In the genomic region with DNA sequence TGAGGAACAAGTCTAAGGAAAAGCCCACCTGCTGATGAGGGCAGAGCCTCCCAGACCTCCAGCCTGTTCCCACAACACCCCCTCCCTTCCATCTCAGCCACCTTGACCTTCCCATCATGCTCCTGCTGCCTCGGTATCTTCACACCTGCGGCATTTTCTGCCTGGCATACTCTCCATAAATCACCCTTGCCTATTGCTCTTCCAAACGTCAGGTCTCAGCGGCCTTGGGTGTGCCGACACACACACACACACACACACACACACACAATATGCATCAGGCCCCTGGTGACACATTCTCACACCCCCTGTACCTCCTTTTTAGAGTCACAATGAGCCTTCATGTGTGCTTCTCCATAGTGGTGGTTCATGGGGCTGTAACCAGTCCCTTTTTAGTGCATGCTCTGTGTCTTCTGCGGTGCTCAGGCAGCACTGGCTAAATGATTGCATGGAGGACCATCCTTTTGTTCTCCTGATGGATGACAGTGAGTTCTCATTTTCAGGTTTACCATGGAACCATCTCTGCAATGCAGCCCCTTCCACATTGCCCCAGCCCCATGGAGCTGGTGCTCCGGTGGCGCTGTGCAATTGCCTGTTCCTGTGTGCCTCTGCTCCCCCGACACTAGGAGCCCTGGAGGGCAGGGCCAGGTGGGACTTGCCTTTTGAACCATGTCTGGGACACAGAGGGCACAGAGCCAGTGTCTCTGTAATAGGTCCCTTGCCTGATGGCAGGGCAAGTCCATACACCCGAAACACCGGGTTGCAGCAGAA, we compare ENCODE assay signal across 12 cellular contexts. TPM values are rescaled to one million over a fixed set of nuclear protein-coding genes. Genes with fewer than 3 reads are reported as not detected.
A peak's percentile ranks its signal among the peaks of the same experiment; 100 is the strongest.
DNase-seq lines count a peak whose midpoint lies in the region; ATAC-seq and TF ChIP-seq lines count a peak whose summit lies in the region.
"Had no signal": no experiment of that assay in that cellular context is flagged by ENCODE, and none has a peak within 500 bp of the region (broad histone marks: within the 10 kb centered on the region; RNA-seq: fewer than 3 reads in every experiment).

No MANE protein-coding gene starts in this region.

- no peaks in the 10 kb centered on the region for H3K9me3 Mint-ChIP-seq in activated CD4-positive, alpha-beta T cell treated with anti-CD3 and anti-CD28 coated beads, Interleukin-2, amount 10 ng/mL, durations not matched to agents 24 days and 14 days
- H3K9me3 Mint-ChIP-seq in activated naive CD8-positive, alpha-beta T cell treated with anti-CD3 and anti-CD28 coated beads, Interleukin-2, amount 50 U/mL, for 24 hours = no peaks in the 10 kb centered on the region

- peak overlapping the region; percentile 100 for H3K27ac ChIP-seq in thoracic aorta

- H3K4me1 ChIP-seq in thoracic aorta (ENCODE audit: control insufficient read depth in 1 of 2, low read depth in 2 of 2) = peaks cover 14 to 36% of the 10 kb centered on the region in 2 donors

- H3K4me3 ChIP-seq in thoracic aorta = no peak overlapping the region

- ATAC-seq in activated naive CD8-positive, alpha-beta T cell treated with anti-CD3 and anti-CD28 coated beads, Interleukin-2, amount 50 U/mL, for 24 hours = no peak
- no peak for ATAC-seq in thoracic aorta (ENCODE audit: insufficient number of reproducible peaks, low FRiP score, low read depth)
- ATAC-seq in GM21529 (IDR thresholded peaks at IDR 0.05; ENCODE audit: unreplicated experiment) = no peak

- H3K9me3 ChIP-seq in thoracic aorta = no peaks in the 10 kb centered on the region

- intact Hi-C loops in activated CD4-positive, alpha-beta T cell treated with anti-CD3 and anti-CD28 coated beads, Interleukin-2, amount 10 ng/mL, durations not matched to agents 24 days and 14 days (cut with micrococcal nuclease) = no loop called here

- DNase-seq in activated CD4-positive, alpha-beta T cell treated with anti-CD3 and anti-CD28 coated beads, Interleukin-2, amount 10 ng/mL, durations not matched to agents 24 days and 14 days = no peak
- DNase-seq in activated CD4-positive, alpha-beta T cell treated with anti-CD3 and anti-CD28 coated beads, Interleukin-2, amount 50 U/mL, for 1 hour = no peak
- DNase-seq in activated naive CD8-positive, alpha-beta T cell treated with anti-CD3 and anti-CD28 coated beads, Interleukin-2, amount 50 U/mL, for 24 hours = no peak
- DNase-seq in mesenteric fat pad (ENCODE audit: low spot score) = peak; percentile 80
- no peak for DNase-seq in thoracic aorta (ENCODE audit: low spot score)
- no peak for DNase-seq in stimulated activated CD4-positive, alpha-beta T cell treated with anti-CD3 and anti-CD28 coated beads, Interleukin-4, amount 100 ng/mL, for 4 hours
- DNase-seq in activated naive CD4-positive, alpha-beta T cell treated with anti-CD3 and anti-CD28 coated beads, Interleukin-2, amount 50 U/mL, for 16 hours = no peak
- DNase-seq: DND-41, NCI-H2029 treated with DMSO at 0.1 percent for 48 hours, substantia nigra had no signal

- no peaks in the 10 kb centered on the region for H3K36me3 ChIP-seq in thoracic aorta

- TF ChIP-seq CTCF in thoracic aorta (IDR thresholded peaks at IDR 0.05) = no peak

- peak overlapping the region; percentile 17 for H3K4me3 Mint-ChIP-seq in activated CD4-positive, alpha-beta T cell treated with anti-CD3 and anti-CD28 coated beads, Interleukin-2, amount 10 ng/mL, durations not matched to agents 24 days and 14 days
- peak overlapping the region; percentile 24 for H3K4me3 Mint-ChIP-seq in activated naive CD8-positive, alpha-beta T cell treated with anti-CD3 and anti-CD28 coated beads, Interleukin-2, amount 50 U/mL, for 24 hours

- H3K27me3 ChIP-seq in thoracic aorta (replicated peaks; ENCODE audit: insufficient read depth) = no peaks in the 10 kb centered on the region

- H3K4me1 Mint-ChIP-seq in activated CD4-positive, alpha-beta T cell treated with anti-CD3 and anti-CD28 coated beads, Interleukin-2, amount 10 ng/mL, durations not matched to agents 24 days and 14 days = peaks cover 8% of the 10 kb centered on the region
- peaks cover 17% of the 10 kb centered on the region for H3K4me1 Mint-ChIP-seq in activated naive CD8-positive, alpha-beta T cell treated with anti-CD3 and anti-CD28 coated beads, Interleukin-2, amount 50 U/mL, for 24 hours

- no peaks in the 10 kb centered on the region for H3K36me3 Mint-ChIP-seq in activated CD4-positive, alpha-beta T cell treated with anti-CD3 and anti-CD28 coated beads, Interleukin-2, amount 10 ng/mL, durations not matched to agents 24 days and 14 days (ENCODE audit: low read depth)
- no peaks in the 10 kb centered on the region for H3K36me3 Mint-ChIP-seq in activated naive CD8-positive, alpha-beta T cell treated with anti-CD3 and anti-CD28 coated beads, Interleukin-2, amount 50 U/mL, for 24 hours (ENCODE audit: low read depth)

- peak overlapping the region; percentile 1 for H3K27ac Mint-ChIP-seq in activated CD4-positive, alpha-beta T cell treated with anti-CD3 and anti-CD28 coated beads, Interleukin-2, amount 10 ng/mL, durations not matched to agents 24 days and 14 days
- H3K27ac Mint-ChIP-seq in activated naive CD8-positive, alpha-beta T cell treated with anti-CD3 and anti-CD28 coated beads, Interleukin-2, amount 50 U/mL, for 24 hours = no peak overlapping the region

- H3K27me3 Mint-ChIP-seq in activated CD4-positive, alpha-beta T cell treated with anti-CD3 and anti-CD28 coated beads, Interleukin-2, amount 10 ng/mL, durations not matched to agents 24 days and 14 days = peaks cover 40% of the 10 kb centered on the region
- peaks cover 12% of the 10 kb centered on the region for H3K27me3 Mint-ChIP-seq in activated naive CD8-positive, alpha-beta T cell treated with anti-CD3 and anti-CD28 coated beads, Interleukin-2, amount 50 U/mL, for 24 hours

RNA-seq across cellular contexts. Expression of a gene that starts 4.5 kb away (rescaled TPM):
- total RNA-seq in activated CD4-positive, alpha-beta T cell treated with anti-CD3 and anti-CD28 coated beads, Interleukin-2, amount 10 ng/mL, durations not matched to agents 24 days and 14 days = not detected in 2 replicates
- 543 TPM for total RNA-seq in mesenteric fat pad
- 100 to 1,000 TPM; 318 to 644 TPM for total RNA-seq in thoracic aorta
- total RNA-seq: OCI-LY7 had no signal

RNA-seq across cellular contexts. Expression of a gene that starts 14.4 kb away (rescaled TPM):
- total RNA-seq in activated CD4-positive, alpha-beta T cell treated with anti-CD3 and anti-CD28 coated beads, Interleukin-2, amount 10 ng/mL, durations not matched to agents 24 days and 14 days = 0.44 TPM in 1 of 2 replicates, not detected in the other
- total RNA-seq in mesenteric fat pad (265 TPM), thoracic aorta (100 to 1,000 TPM in 1 of 2 donors, 10 to 100 TPM in 1; 50.9 to 167 TPM)
- total RNA-seq: OCI-LY7 had no signal

RNA-seq across cellular contexts. Expression of a gene that starts 15.4 kb away (rescaled TPM):
- not detected in 2 replicates for total RNA-seq in activated CD4-positive, alpha-beta T cell treated with anti-CD3 and anti-CD28 coated beads, Interleukin-2, amount 10 ng/mL, durations not matched to agents 24 days and 14 days
- 78.4 TPM for total RNA-seq in mesenteric fat pad
- total RNA-seq in thoracic aorta = 10 to 100 TPM; 49.4 to 55.0 TPM
- total RNA-seq: OCI-LY7 had no signal

RNA-seq across cellular contexts. Expression of a gene that starts 47.3 kb away (rescaled TPM):
- not detected in 2 replicates for total RNA-seq in activated CD4-positive, alpha-beta T cell treated with anti-CD3 and anti-CD28 coated beads, Interleukin-2, amount 10 ng/mL, durations not matched to agents 24 days and 14 days
- total RNA-seq in mesenteric fat pad (not detected), thoracic aorta (not detected)
- total RNA-seq: OCI-LY7 had no signal

Comparison
In these comparisons a context has a peak if more than half of its experiments do, and no peak if none do; other contexts are left out.
1. RNA of a gene that starts 4.5 kb away (total RNA-seq): 318 to 644 TPM in thoracic aorta and 543 TPM in mesenteric fat pad (single experiment); not detected in activated CD4-positive, alpha-beta T cell treated with anti-CD3 and anti-CD28 coated beads, Interleukin-2, amount 10 ng/mL, durations not matched to agents 24 days and 14 days; every median in the first group is over 100 times any median in the second.
2. RNA of a gene that starts 14.4 kb away (total RNA-seq): 265 TPM in mesenteric fat pad (single experiment) and 50.9 to 167 TPM in thoracic aorta; 0.44 TPM in activated CD4-positive, alpha-beta T cell treated with anti-CD3 and anti-CD28 coated beads, Interleukin-2, amount 10 ng/mL, durations not matched to agents 24 days and 14 days; every median in the first group is over 10 times any median in the second.
3. RNA of a gene that starts 15.4 kb away (total RNA-seq): 78.4 TPM in mesenteric fat pad (single experiment) and 49.4 to 55.0 TPM in thoracic aorta; not detected in activated CD4-positive, alpha-beta T cell treated with anti-CD3 and anti-CD28 coated beads, Interleukin-2, amount 10 ng/mL, durations not matched to agents 24 days and 14 days; every median in the first group is over 10 times any median in the second.